ENCODE assay signal across 8 cellular contexts in genomic region chr18:63016270-63016669, GRCh38.
DNase-seq lines count a peak whose midpoint lies in the region; FAIRE-seq and TF ChIP-seq lines count a peak whose summit lies in the region.

No MANE protein-coding gene starts in this region.

- TF ChIP-seq CTCF in Loucy (conservative IDR thresholded peaks at IDR 0.05; ENCODE audit: low read length) = peak; percentile 90
- peak; percentile 91 for TF ChIP-seq CTCF in SK-N-SH (IDR thresholded peaks at IDR 0.05)
- peak; percentile 93 to 96 for TF ChIP-seq CTCF in brain (conservative IDR thresholded peaks at IDR 0.05)
- TF ChIP-seq CTCF in keratinocyte (optimal IDR thresholded peaks at IDR 0.05 in 1 of 3, IDR thresholded peaks at IDR 0.05 in 1 of 3, conservative IDR thresholded peaks at IDR 0.05 in 1 of 3; ENCODE audit: extremely low read depth in 1 of 3, insufficient read depth in 2 of 3, low read length in 3 of 3) = peak; percentile 72 to 80 (median 73)

- no peak overlapping the region for H3K4me3 Mint-ChIP-seq in brain

- H2AFZ ChIP-seq in Loucy (ENCODE audit: low read length) (no peak overlapping the region), SK-N-SH (ENCODE audit: low read depth) (no peak overlapping the region), keratinocyte (ENCODE audit: control insufficient read depth, low read length) (no peak overlapping the region)

- no peak overlapping the region for H3K4me2 ChIP-seq in Loucy (ENCODE audit: low read depth, low read length, poor library complexity, severe bottlenecking)
- H3K4me2 ChIP-seq in SK-N-SH = no peak overlapping the region
- H3K4me2 ChIP-seq in keratinocyte (ENCODE audit: control insufficient read depth, extremely low read depth, insufficient read depth, low read depth, low read length) = no peak overlapping the region

- FAIRE-seq in keratinocyte (lab: Jason Lieb, UNC) = no peak

- no peak overlapping the region for H3K27ac Mint-ChIP-seq in brain

- peaks cover 7% of the 10 kb centered on the region for H3K36me3 Mint-ChIP-seq in brain

- POLR2A ChIA-PET in SK-N-SH (lab: Yijun Ruan, JAX) = interaction anchor here (1.0 kb wide), 1 partner anchor 307 kb away, joined by 3 read pairs; no protein-coding TSS in a partner anchor

- H3K9ac ChIP-seq in Loucy (ENCODE audit: low read depth, low read length, poor library complexity, severe bottlenecking) (no peak overlapping the region), SK-N-SH (no peak overlapping the region), keratinocyte (ENCODE audit: control insufficient read depth, extremely low read depth, insufficient read depth, low read length) (no peak overlapping the region)

- H3K4me1 Mint-ChIP-seq in brain = no peaks in the 10 kb centered on the region

- no peaks in the 10 kb centered on the region for H3K79me2 ChIP-seq in Loucy (ENCODE audit: insufficient read depth, low read length)
- H3K79me2 ChIP-seq in SK-N-SH (ENCODE audit: insufficient read depth) = no peaks in the 10 kb centered on the region
- H3K79me2 ChIP-seq in keratinocyte (ENCODE audit: control insufficient read depth, insufficient read depth, low read length) = no peaks in the 10 kb centered on the region

- H3F3A ChIP-seq in Loucy (ENCODE audit: low read depth) (no peaks in the 10 kb centered on the region), SK-N-SH (replicated peaks; ENCODE audit: insufficient read depth) (no peaks in the 10 kb centered on the region)

- no peak for TF ChIP-seq EP300 in SK-N-SH (IDR thresholded peaks at IDR 0.05; ENCODE audit: borderline replicate concordance in 1 of 2, low read depth in 1 of 2, low read length in 1 of 2)

- H3K4me3 ChIP-seq in Loucy (ENCODE audit: low read length, poor library complexity, severe bottlenecking) (no peak overlapping the region), SK-N-SH (ENCODE audit: low read depth in 2 of 2, low read length in 1 of 2) (peak overlapping the region in 1 of 2 experiments; percentile 4; a peak in 1 of 4 replicates), keratinocyte (ENCODE audit: control insufficient read depth in 2 of 3, extremely low read depth in 1 of 3, insufficient read depth in 2 of 3, low read depth in 1 of 3, low read length in 3 of 3) (no peak overlapping the region)

- TF ChIP-seq RAD21 in SK-N-SH (IDR thresholded peaks at IDR 0.05; ENCODE audit: low read length) = peak; percentile 97

- no peaks in the 10 kb centered on the region for H3K4me1 ChIP-seq in Loucy (ENCODE audit: insufficient read depth, low read length, poor library complexity, severe bottlenecking)
- no peaks in the 10 kb centered on the region for H3K4me1 ChIP-seq in SK-N-SH (ENCODE audit: control insufficient read depth in 1 of 2, insufficient read depth in 2 of 2, low read depth in 1 of 2, low read length in 1 of 2)
- no peaks in the 10 kb centered on the region for H3K4me1 ChIP-seq in keratinocyte (ENCODE audit: control insufficient read depth, extremely low read depth, insufficient read depth, low read length)

- H3K36me3 ChIP-seq in Loucy (ENCODE audit: insufficient read depth, low read length) (no peaks in the 10 kb centered on the region), SK-N-SH (replicated peaks in 1 of 2; ENCODE audit: control insufficient read depth in 1 of 2, insufficient read depth in 2 of 2, low read length in 1 of 2) (no peaks in the 10 kb centered on the region), keratinocyte (ENCODE audit: control insufficient read depth in 2 of 2, extremely low read depth in 1 of 2, insufficient read depth in 2 of 2, low read length in 2 of 2) (no peaks in the 10 kb centered on the region)

- H3K27ac ChIP-seq in SK-N-SH (ENCODE audit: low read depth in 2 of 2, low read length in 1 of 2) (no peak overlapping the region), keratinocyte (ENCODE audit: control insufficient read depth, insufficient read depth, low read length) (no peak overlapping the region)

- peaks cover 28% of the 10 kb centered on the region for H3K27me3 Mint-ChIP-seq in brain

- peaks cover 9 to 17% (median 13%) of the 10 kb centered on the region in 5 experiments for H3K9me3 Mint-ChIP-seq in brain

- H3K9me2 ChIP-seq in Loucy (replicated peaks; ENCODE audit: low read depth, low read length) (no peaks in the 10 kb centered on the region), SK-N-SH (no peaks in the 10 kb centered on the region)

- H3K9me3 ChIP-seq in Loucy (ENCODE audit: insufficient read depth, low read depth, low read length) = peaks cover 9% of the 10 kb centered on the region; the same call in 1 of the 2 replicates
- H3K9me3 ChIP-seq in SK-N-SH = no peaks in the 10 kb centered on the region
- H3K9me3 ChIP-seq in keratinocyte (ENCODE audit: control insufficient read depth, low read depth, low read length) = no peaks in the 10 kb centered on the region

- H3K27me3 ChIP-seq in Loucy (ENCODE audit: insufficient read depth, low read length, poor library complexity, severe bottlenecking) (no peaks in the 10 kb centered on the region), SK-N-SH (ENCODE audit: insufficient read depth) (peaks cover 4% of the 10 kb centered on the region; the same call in 1 of the 2 replicates), keratinocyte (ENCODE audit: control insufficient read depth, extremely low read depth, insufficient read depth, low read length) (peaks cover 4% of the 10 kb centered on the region)

- dilution Hi-C loops in keratinocyte (cut with MboI; ENCODE audit: extremely low pct_ligation_motif_present, low sequenced_read_pairs) = loop anchor here (25.0 kb wide), 1 partner anchor 296 kb away; the partner anchor contains the start of gene BCL2

- WGBS in SK-N-SH (ENCODE audit: low lambda C conversion rate) = 4% methylated on average over 4 of the region's 4 CpGs

- no peaks in the 10 kb centered on the region for H3K9me1 ChIP-seq in keratinocyte (ENCODE audit: control insufficient read depth, extremely low read depth, insufficient read depth, low read length)

- peak; percentile 45 for DNase-seq in activated gamma-delta T cell treated with Interleukin-2 at 50 U/mL for 16 hours
- DNase-seq in activated gamma-delta T cell (lab: John Stamatoyannopoulos, UW) = no peak
- DNase-seq in SK-N-SH = peak; percentile 82
- no peak for DNase-seq in keratinocyte (ENCODE audit: low read depth, low spot score)
- DNase-seq in stimulated activated CD4-positive, alpha-beta T cell treated with anti-CD3 and anti-CD28 coated beads, Interleukin-2, amount 100 ng/mL, for 48 hours = peak; percentile 33 to 40
- DNase-seq in islet precursor cell = no peak

- H4K20me1 ChIP-seq in Loucy (ENCODE audit: insufficient read depth, low read length, poor library complexity, severe bottlenecking) (no peaks in the 10 kb centered on the region), SK-N-SH (ENCODE audit: insufficient read depth) (no peaks in the 10 kb centered on the region), keratinocyte (ENCODE audit: control insufficient read depth, extremely low read depth, insufficient read depth, low read length) (no peaks in the 10 kb centered on the region)

- CTCF ChIA-PET in SK-N-SH (lab: Yijun Ruan, JAX) = interaction anchor here (0.6 to 7.5 kb wide), 51 partner anchors 8 to 590 kb away, joined by 3 to 129 read pairs (median 4); partner anchors contain the start of gene BCL2

TF ChIP-seq in SK-N-SH, 30 proteins besides CTCF, POLR2A, EP300 and RAD21:
- TF ChIP-seq ELF1 (IDR thresholded peaks at IDR 0.05) (no peak), CHD2 (IDR thresholded peaks at IDR 0.05; ENCODE audit: low read length, partially characterized antibody) (peak; percentile 35), GATA2 (CRISPR knock-in tag; IDR thresholded peaks at IDR 0.05) (no peak), SMC3 (IDR thresholded peaks at IDR 0.05; ENCODE audit: low read depth, low read length) (peak; percentile 82)

Comparison
In these comparisons a context has a peak if more than half of its experiments do, and no peak if none do; other contexts are left out.
1. DNase-seq: peak in activated gamma-delta T cell treated with Interleukin-2 at 50 U/mL for 16 hours (single experiment), SK-N-SH (single experiment) and stimulated activated CD4-positive, alpha-beta T cell treated with anti-CD3 and anti-CD28 coated beads, Interleukin-2, amount 100 ng/mL, for 48 hours (2 of 2); none in activated gamma-delta T cell (single experiment), keratinocyte (single experiment) and islet precursor cell (single experiment).
2. Peak in every context shown above with its lines, with median percentiles within 50 percentile points of each other: CTCF ChIP-seq.